Comparison of ENCODE assay signal across 3 cellular contexts in the genomic region with DNA sequence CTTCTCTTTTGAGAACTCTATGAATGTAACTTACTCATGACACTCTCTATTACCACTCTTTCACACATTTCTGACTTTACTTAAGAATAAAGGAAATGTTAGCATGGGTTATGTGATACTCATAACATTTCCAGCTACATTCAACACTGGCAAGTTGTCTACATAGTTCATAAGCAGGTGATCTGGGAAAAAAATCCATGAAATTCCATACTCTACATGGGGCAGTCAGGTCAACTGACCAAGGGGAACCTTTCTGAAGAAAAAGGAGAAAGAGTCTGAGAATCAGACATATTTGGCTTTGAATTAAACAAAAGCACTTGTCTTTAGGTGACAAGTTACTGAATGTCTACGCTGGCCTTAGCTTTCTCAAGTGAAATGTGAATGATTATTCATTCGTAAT.
"Had no signal": no experiment of that assay in that cellular context is flagged by ENCODE, and none has a peak within 500 bp of the region (broad histone marks: within the 10 kb centered on the region; RNA-seq: fewer than 3 reads in every experiment).

No MANE protein-coding gene starts in this region.

- DNase-seq: GDM1, GF-D8 had no signal

- H3K4me3 ChIP-seq: GM12878 had no signal

- ATAC-seq: GM12878 had no signal
